10 cellular contexts compared by ENCODE assay signal in genomic region chr11:67099841-67100324, GRCh38. TPM values are rescaled to one million over a fixed set of nuclear protein-coding genes. Genes with fewer than 3 reads are reported as not detected.
DNase-seq lines count a peak whose midpoint lies in the region; ATAC-seq and TF ChIP-seq lines count a peak whose summit lies in the region.
"Had no signal": no experiment of that assay in that cellular context is flagged by ENCODE, and none has a peak within 500 bp of the region (broad histone marks: within the 10 kb centered on the region; RNA-seq: fewer than 3 reads in every experiment).

No MANE protein-coding gene starts in this region.

- CTCF ChIA-PET in T-cell (lab: Charles Lee) = no interaction called here

- POLR2A ChIA-PET in T-cell (lab: Charles Lee) = no interaction called here

- DNase-seq in GM12864 (ENCODE audit: low read depth) (peak; percentile 38), T-cell (no peak), left cardiac atrium (no peak), AML-193 (lab: John Stamatoyannopoulos, UW) (no peak), RPMI8226 (no peak)
- DNase-seq: foreskin melanocyte; stimulated activated CD4-positive, alpha-beta T cell treated with anti-CD3 and anti-CD28 coated beads, Interleukin-12 subunit alpha, Interleukin-12 subunit beta, amount 100 ng/mL, for 4 hours had no signal

- no peak overlapping the region; the same call in 1 of the 2 replicates for H3K4me3 ChIP-seq in GM12864 (ENCODE audit: low read depth, low read length)

- peak; percentile 47 for ATAC-seq in GM21619 (IDR thresholded peaks at IDR 0.05; ENCODE audit: unreplicated experiment)
- ATAC-seq in T-cell (replicated peaks in 1 of 4) = peak in 1 of 4 experiments; percentile 19
- no peak for ATAC-seq in left cardiac atrium
- no peak for ATAC-seq in GM21381 (IDR thresholded peaks at IDR 0.05; ENCODE audit: unreplicated experiment)

- no peaks in the 10 kb centered on the region for H3K9me3 Mint-ChIP-seq in T-cell
- H3K9me3 Mint-ChIP-seq in nephron = no peaks in the 10 kb centered on the region

- no peak for TF ChIP-seq CTCF in GM12864 (IDR thresholded peaks at IDR 0.05; ENCODE audit: low read depth, low read length, missing control alignments)
- TF ChIP-seq CTCF in nephron (IDR thresholded peaks at IDR 0.05; ENCODE audit: unreplicated experiment in 3 of 3) = no peak

- intact Hi-C loops in left cardiac atrium (cut with DNase I) = no loop called here

- H3K4me1 Mint-ChIP-seq in T-cell (peaks cover 27 to 40% (median 31%) of the 10 kb centered on the region in 3 donors), nephron (peaks cover 10% of the 10 kb centered on the region)

- H3K27ac Mint-ChIP-seq in T-cell = peak overlapping the region; percentile 82 to 85
- peak overlapping the region in 2 of 3 experiments; percentile 46 to 50 for H3K27ac Mint-ChIP-seq in nephron

- no peaks in the 10 kb centered on the region for H3K27me3 Mint-ChIP-seq in T-cell
- H3K27me3 Mint-ChIP-seq in nephron (ENCODE audit: low read depth) = peaks cover 4% of the 10 kb centered on the region

- H3K36me3 Mint-ChIP-seq in T-cell = no peaks in the 10 kb centered on the region
- no peaks in the 10 kb centered on the region for H3K36me3 Mint-ChIP-seq in nephron (ENCODE audit: low read depth)

- H3K4me3 Mint-ChIP-seq in T-cell (no peak overlapping the region), nephron (no peak overlapping the region)

RNA-seq across cellular contexts. Expression of gene KDM2A, which starts 19.2 kb away (rescaled TPM):
- total RNA-seq in T-cell (100 to 1,000 TPM; 157 to 333 (median 178) TPM), left cardiac atrium (10 to 100 TPM; 38.2 to 46.7 TPM)

RNA-seq across cellular contexts. Expression of gene RHOD, which starts 43.2 kb away (rescaled TPM):
- under 1 TPM in 3 of 5 donors, not detected in 2; 0.59 to 0.88 (median 0.66) TPM for total RNA-seq in T-cell
- 10 to 100 TPM; 33.6 to 42.8 TPM for total RNA-seq in left cardiac atrium

Comparison
In these comparisons a context has a peak if more than half of its experiments do, and no peak if none do; other contexts are left out.
1. RNA of gene RHOD, which starts 43.2 kb away (total RNA-seq): 33.6 to 42.8 TPM in left cardiac atrium; 0.59 to 0.88 TPM in T-cell; every median in the first group is over 10 times any median in the second.